Comparison of ENCODE assay signal across 3 cellular contexts in the genomic region with DNA sequence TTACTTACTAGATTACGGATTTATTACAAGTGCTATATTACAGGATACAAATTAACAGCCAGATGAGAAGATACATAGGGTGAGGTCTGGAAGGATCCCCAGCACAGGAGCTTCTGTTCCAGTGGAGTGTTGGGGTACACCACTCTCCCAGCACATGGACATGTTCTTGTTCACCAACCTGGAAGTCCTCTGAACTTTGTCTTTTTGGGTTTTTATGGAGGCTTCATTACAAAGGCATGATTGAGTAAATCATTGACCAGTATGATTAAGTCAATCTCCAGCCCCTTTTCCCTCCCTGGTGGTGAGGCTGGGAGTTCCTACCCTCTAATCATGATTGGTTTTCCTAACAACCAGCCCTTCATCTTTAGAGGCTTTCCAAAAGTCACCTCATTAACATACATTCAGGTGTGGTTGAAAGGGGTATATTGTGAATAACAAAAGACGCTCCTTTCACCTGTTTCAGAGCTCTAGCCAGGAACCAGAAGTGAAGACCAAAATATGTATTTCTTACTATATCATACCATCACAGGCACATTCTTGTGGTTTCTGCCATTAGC.
TF ChIP-seq lines count a peak whose summit lies in the region.

No MANE protein-coding gene starts in this region.

TF ChIP-seq in liver, 16 proteins besides CTCF, POLR2A, EP300 and RAD21:
- TF ChIP-seq, protein P1, sequence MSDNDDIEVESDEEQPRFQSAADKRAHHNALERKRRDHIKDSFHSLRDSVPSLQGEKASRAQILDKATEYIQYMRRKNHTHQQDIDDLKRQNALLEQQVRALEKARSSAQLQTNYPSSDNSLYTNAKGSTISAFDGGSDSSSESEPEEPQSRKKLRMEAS (IDR thresholded peaks at IDR 0.05) = peak; percentile 47
- TF ChIP-seq, protein P2, sequence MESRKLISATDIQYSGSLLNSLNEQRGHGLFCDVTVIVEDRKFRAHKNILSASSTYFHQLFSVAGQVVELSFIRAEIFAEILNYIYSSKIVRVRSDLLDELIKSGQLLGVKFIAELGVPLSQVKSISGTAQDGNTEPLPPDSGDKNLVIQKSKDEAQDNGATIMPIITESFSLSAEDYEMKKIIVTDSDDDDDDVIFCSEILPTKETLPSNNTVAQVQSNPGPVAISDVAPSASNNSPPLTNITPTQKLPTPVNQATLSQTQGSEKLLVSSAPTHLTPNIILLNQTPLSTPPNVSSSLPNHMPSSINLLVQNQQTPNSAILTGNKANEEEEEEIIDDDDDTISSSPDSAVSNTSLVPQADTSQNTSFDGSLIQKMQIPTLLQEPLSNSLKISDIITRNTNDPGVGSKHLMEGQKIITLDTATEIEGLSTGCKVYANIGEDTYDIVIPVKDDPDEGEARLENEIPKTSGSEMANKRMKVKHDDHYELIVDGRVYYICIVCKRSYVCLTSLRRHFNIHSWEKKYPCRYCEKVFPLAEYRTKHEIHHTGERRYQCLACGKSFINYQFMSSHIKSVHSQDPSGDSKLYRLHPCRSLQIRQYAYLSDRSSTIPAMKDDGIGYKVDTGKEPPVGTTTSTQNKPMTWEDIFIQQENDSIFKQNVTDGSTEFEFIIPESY (IDR thresholded peaks at IDR 0.05) = peak; percentile 42
- TF ChIP-seq NR2F2 (IDR thresholded peaks at IDR 0.05) = no peak
- TF ChIP-seq YY1 (IDR thresholded peaks at IDR 0.05) = peak; percentile 92
- TF ChIP-seq FOXA2 (IDR thresholded peaks at IDR 0.05) = peak; percentile 14
- TF ChIP-seq, protein P3, sequence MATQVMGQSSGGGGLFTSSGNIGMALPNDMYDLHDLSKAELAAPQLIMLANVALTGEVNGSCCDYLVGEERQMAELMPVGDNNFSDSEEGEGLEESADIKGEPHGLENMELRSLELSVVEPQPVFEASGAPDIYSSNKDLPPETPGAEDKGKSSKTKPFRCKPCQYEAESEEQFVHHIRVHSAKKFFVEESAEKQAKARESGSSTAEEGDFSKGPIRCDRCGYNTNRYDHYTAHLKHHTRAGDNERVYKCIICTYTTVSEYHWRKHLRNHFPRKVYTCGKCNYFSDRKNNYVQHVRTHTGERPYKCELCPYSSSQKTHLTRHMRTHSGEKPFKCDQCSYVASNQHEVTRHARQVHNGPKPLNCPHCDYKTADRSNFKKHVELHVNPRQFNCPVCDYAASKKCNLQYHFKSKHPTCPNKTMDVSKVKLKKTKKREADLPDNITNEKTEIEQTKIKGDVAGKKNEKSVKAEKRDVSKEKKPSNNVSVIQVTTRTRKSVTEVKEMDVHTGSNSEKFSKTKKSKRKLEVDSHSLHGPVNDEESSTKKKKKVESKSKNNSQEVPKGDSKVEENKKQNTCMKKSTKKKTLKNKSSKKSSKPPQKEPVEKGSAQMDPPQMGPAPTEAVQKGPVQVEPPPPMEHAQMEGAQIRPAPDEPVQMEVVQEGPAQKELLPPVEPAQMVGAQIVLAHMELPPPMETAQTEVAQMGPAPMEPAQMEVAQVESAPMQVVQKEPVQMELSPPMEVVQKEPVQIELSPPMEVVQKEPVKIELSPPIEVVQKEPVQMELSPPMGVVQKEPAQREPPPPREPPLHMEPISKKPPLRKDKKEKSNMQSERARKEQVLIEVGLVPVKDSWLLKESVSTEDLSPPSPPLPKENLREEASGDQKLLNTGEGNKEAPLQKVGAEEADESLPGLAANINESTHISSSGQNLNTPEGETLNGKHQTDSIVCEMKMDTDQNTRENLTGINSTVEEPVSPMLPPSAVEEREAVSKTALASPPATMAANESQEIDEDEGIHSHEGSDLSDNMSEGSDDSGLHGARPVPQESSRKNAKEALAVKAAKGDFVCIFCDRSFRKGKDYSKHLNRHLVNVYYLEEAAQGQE (IDR thresholded peaks at IDR 0.05) = peak; percentile 81
- peak; percentile 18 for TF ChIP-seq FOXA1 (IDR thresholded peaks at IDR 0.05)
- TF ChIP-seq HNF4A (conservative IDR thresholded peaks at IDR 0.05) = peak; percentile 39 to 79
- TF ChIP-seq EGR1 (IDR thresholded peaks at IDR 0.05; ENCODE audit: low read depth in 2 of 2) = no peak
- TF ChIP-seq HNF4G (IDR thresholded peaks at IDR 0.05) = no peak
- peak in 1 of 2 donors; percentile 18 for TF ChIP-seq JUND (IDR thresholded peaks at IDR 0.05)
- TF ChIP-seq SP1 (IDR thresholded peaks at IDR 0.05) = no peak
- TF ChIP-seq, protein P4, sequence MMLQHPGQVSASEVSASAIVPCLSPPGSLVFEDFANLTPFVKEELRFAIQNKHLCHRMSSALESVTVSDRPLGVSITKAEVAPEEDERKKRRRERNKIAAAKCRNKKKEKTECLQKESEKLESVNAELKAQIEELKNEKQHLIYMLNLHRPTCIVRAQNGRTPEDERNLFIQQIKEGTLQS (IDR thresholded peaks at IDR 0.05) = no peak
- peak in 1 of 2 donors; percentile 56 for TF ChIP-seq RXRA (IDR thresholded peaks at IDR 0.05)
- TF ChIP-seq GABPA (IDR thresholded peaks at IDR 0.05 in 1 of 2, conservative IDR thresholded peaks at IDR 0.05 in 1 of 2) = no peak
- TF ChIP-seq TAF1 (conservative IDR thresholded peaks at IDR 0.05) = peak; percentile 80

TF ChIP-seq in HepG2, 621 proteins besides CTCF, POLR2A, EP300 and RAD21:
- TF ChIP-seq ZBTB7B (CRISPR knock-in tag; IDR thresholded peaks at IDR 0.05) (no peak), ZNF10 (CRISPR knock-in tag; IDR thresholded peaks at IDR 0.05; ENCODE audit: borderline replicate concordance, low read depth) (no peak), ZNF431 (CRISPR knock-in tag; IDR thresholded peaks at IDR 0.05; ENCODE audit: borderline replicate concordance, low read depth) (no peak), SP5 (CRISPR knock-in tag; IDR thresholded peaks at IDR 0.05; ENCODE audit: borderline replicate concordance, low read depth) (no peak), SAFB2 (CRISPR knock-in tag; IDR thresholded peaks at IDR 0.05; ENCODE audit: borderline replicate concordance, low read depth) (no peak), RXRB (CRISPR knock-in tag; IDR thresholded peaks at IDR 0.05; ENCODE audit: borderline replicate concordance) (no peak), ZFP36 (IDR thresholded peaks at IDR 0.05; ENCODE audit: borderline replicate concordance, low read depth, low read length, partially characterized antibody) (no peak), KMT2A (CRISPR knock-in tag; IDR thresholded peaks at IDR 0.05) (no peak), ZNF616 (CRISPR knock-in tag; IDR thresholded peaks at IDR 0.05; ENCODE audit: low read depth) (no peak), ZNF256 (CRISPR knock-in tag; conservative IDR thresholded peaks at IDR 0.05) (no peak), RELA (CRISPR knock-in tag; IDR thresholded peaks at IDR 0.05) (no peak), FOXP1 (IDR thresholded peaks at IDR 0.05) (no peak), FOXP1 (CRISPR knock-in tag; IDR thresholded peaks at IDR 0.05) (no peak)
- TF ChIP-seq, protein P5, sequence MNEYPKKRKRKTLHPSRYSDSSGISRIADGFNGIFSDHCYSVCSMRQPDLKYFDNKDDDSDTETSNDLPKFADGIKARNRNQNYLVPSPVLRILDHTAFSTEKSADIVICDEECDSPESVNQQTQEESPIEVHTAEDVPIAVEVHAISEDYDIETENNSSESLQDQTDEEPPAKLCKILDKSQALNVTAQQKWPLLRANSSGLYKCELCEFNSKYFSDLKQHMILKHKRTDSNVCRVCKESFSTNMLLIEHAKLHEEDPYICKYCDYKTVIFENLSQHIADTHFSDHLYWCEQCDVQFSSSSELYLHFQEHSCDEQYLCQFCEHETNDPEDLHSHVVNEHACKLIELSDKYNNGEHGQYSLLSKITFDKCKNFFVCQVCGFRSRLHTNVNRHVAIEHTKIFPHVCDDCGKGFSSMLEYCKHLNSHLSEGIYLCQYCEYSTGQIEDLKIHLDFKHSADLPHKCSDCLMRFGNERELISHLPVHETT (CRISPR knock-in tag; conservative IDR thresholded peaks at IDR 0.05) = no peak
- TF ChIP-seq, protein P6, sequence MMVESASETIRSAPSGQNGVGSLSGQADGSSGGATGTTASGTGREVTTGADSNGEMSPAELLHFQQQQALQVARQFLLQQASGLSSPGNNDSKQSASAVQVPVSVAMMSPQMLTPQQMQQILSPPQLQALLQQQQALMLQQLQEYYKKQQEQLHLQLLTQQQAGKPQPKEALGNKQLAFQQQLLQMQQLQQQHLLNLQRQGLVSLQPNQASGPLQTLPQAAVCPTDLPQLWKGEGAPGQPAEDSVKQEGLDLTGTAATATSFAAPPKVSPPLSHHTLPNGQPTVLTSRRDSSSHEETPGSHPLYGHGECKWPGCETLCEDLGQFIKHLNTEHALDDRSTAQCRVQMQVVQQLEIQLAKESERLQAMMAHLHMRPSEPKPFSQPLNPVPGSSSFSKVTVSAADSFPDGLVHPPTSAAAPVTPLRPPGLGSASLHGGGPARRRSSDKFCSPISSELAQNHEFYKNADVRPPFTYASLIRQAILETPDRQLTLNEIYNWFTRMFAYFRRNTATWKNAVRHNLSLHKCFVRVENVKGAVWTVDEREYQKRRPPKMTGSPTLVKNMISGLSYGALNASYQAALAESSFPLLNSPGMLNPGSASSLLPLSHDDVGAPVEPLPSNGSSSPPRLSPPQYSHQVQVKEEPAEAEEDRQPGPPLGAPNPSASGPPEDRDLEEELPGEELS (CRISPR knock-in tag; IDR thresholded peaks at IDR 0.05) = no peak
- TF ChIP-seq, protein P7, sequence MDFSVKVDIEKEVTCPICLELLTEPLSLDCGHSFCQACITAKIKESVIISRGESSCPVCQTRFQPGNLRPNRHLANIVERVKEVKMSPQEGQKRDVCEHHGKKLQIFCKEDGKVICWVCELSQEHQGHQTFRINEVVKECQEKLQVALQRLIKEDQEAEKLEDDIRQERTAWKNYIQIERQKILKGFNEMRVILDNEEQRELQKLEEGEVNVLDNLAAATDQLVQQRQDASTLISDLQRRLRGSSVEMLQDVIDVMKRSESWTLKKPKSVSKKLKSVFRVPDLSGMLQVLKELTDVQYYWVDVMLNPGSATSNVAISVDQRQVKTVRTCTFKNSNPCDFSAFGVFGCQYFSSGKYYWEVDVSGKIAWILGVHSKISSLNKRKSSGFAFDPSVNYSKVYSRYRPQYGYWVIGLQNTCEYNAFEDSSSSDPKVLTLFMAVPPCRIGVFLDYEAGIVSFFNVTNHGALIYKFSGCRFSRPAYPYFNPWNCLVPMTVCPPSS (IDR thresholded peaks at IDR 0.05) = no peak
TF ChIP-seq in HepG2: peak in this region for 0.

TF ChIP-seq in WTC11, 78 proteins besides CTCF, POLR2A, EP300 and RAD21:
- TF ChIP-seq, protein P8, sequence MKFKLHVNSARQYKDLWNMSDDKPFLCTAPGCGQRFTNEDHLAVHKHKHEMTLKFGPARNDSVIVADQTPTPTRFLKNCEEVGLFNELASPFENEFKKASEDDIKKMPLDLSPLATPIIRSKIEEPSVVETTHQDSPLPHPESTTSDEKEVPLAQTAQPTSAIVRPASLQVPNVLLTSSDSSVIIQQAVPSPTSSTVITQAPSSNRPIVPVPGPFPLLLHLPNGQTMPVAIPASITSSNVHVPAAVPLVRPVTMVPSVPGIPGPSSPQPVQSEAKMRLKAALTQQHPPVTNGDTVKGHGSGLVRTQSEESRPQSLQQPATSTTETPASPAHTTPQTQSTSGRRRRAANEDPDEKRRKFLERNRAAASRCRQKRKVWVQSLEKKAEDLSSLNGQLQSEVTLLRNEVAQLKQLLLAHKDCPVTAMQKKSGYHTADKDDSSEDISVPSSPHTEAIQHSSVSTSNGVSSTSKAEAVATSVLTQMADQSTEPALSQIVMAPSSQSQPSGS (CRISPR knock-in tag; IDR thresholded peaks at IDR 0.05; ENCODE audit: borderline replicate concordance, low read depth) = no peak
- TF ChIP-seq FOXJ3 (CRISPR knock-in tag; IDR thresholded peaks at IDR 0.05; ENCODE audit: borderline replicate concordance) (no peak), ZNF317 (CRISPR knock-in tag; IDR thresholded peaks at IDR 0.05; ENCODE audit: borderline replicate concordance, low read depth) (no peak), ZNF232 (CRISPR knock-in tag; IDR thresholded peaks at IDR 0.05) (no peak), MYBL2 (CRISPR knock-in tag; IDR thresholded peaks at IDR 0.05) (no peak), SMAD4 (CRISPR knock-in tag; IDR thresholded peaks at IDR 0.05) (no peak), ZBTB21 (CRISPR knock-in tag; IDR thresholded peaks at IDR 0.05; ENCODE audit: borderline replicate concordance) (no peak), ELF4 (CRISPR knock-in tag; IDR thresholded peaks at IDR 0.05; ENCODE audit: low read depth) (no peak), KAT7 (CRISPR knock-in tag; IDR thresholded peaks at IDR 0.05; ENCODE audit: borderline replicate concordance) (no peak), ZNF423 (CRISPR knock-in tag; IDR thresholded peaks at IDR 0.05) (no peak), NR2C2 (CRISPR knock-in tag; IDR thresholded peaks at IDR 0.05) (no peak), NR3C1 (CRISPR knock-in tag; conservative IDR thresholded peaks at IDR 0.05; ENCODE audit: low read depth) (no peak), JAZF1 (CRISPR knock-in tag; IDR thresholded peaks at IDR 0.05) (no peak), ATF1 (CRISPR knock-in tag; IDR thresholded peaks at IDR 0.05) (no peak), SOX15 (CRISPR knock-in tag; IDR thresholded peaks at IDR 0.05) (no peak), FOXK1 (CRISPR knock-in tag; IDR thresholded peaks at IDR 0.05) (no peak)
- TF ChIP-seq, protein P9, sequence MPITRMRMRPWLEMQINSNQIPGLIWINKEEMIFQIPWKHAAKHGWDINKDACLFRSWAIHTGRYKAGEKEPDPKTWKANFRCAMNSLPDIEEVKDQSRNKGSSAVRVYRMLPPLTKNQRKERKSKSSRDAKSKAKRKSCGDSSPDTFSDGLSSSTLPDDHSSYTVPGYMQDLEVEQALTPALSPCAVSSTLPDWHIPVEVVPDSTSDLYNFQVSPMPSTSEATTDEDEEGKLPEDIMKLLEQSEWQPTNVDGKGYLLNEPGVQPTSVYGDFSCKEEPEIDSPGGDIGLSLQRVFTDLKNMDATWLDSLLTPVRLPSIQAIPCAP (CRISPR knock-in tag; IDR thresholded peaks at IDR 0.05) = no peak
- TF ChIP-seq, protein P10, sequence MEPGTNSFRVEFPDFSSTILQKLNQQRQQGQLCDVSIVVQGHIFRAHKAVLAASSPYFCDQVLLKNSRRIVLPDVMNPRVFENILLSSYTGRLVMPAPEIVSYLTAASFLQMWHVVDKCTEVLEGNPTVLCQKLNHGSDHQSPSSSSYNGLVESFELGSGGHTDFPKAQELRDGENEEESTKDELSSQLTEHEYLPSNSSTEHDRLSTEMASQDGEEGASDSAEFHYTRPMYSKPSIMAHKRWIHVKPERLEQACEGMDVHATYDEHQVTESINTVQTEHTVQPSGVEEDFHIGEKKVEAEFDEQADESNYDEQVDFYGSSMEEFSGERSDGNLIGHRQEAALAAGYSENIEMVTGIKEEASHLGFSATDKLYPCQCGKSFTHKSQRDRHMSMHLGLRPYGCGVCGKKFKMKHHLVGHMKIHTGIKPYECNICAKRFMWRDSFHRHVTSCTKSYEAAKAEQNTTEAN (CRISPR knock-in tag; IDR thresholded peaks at IDR 0.05) = no peak
- TF ChIP-seq, protein P11, sequence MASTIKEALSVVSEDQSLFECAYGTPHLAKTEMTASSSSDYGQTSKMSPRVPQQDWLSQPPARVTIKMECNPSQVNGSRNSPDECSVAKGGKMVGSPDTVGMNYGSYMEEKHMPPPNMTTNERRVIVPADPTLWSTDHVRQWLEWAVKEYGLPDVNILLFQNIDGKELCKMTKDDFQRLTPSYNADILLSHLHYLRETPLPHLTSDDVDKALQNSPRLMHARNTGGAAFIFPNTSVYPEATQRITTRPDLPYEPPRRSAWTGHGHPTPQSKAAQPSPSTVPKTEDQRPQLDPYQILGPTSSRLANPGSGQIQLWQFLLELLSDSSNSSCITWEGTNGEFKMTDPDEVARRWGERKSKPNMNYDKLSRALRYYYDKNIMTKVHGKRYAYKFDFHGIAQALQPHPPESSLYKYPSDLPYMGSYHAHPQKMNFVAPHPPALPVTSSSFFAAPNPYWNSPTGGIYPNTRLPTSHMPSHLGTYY (CRISPR knock-in tag; IDR thresholded peaks at IDR 0.05) = no peak
- TF ChIP-seq, protein P12, sequence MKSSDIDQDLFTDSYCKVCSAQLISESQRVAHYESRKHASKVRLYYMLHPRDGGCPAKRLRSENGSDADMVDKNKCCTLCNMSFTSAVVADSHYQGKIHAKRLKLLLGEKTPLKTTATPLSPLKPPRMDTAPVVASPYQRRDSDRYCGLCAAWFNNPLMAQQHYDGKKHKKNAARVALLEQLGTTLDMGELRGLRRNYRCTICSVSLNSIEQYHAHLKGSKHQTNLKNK (CRISPR knock-in tag; IDR thresholded peaks at IDR 0.05) = no peak
